26 cellular contexts compared by ENCODE assay signal in genomic region chr12:78891646-78892353, GRCh38. TPM values are rescaled to one million over a fixed set of nuclear protein-coding genes. Genes with fewer than 3 reads are reported as not detected.
"Had no signal": no experiment of that assay in that cellular context is flagged by ENCODE, and none has a peak within 500 bp of the region (broad histone marks: within the 10 kb centered on the region; RNA-seq: fewer than 3 reads in every experiment).

No MANE protein-coding gene starts in this region.

- H3K4me3 ChIP-seq: adrenal gland, ascending aorta, smooth muscle cell, testis, uterus had no signal

- H3K36me3 Mint-ChIP-seq: activated naive CD8-positive, alpha-beta T cell; mesothelial cell of epicardium; naive thymus-derived CD8-positive, alpha-beta T cell; stimulated activated memory B cell treated with anti-CD40 and anti-IgM and Interleukin-4, amounts not matched to agents 10 μg/mL and 1 μg/mL and 100 μg/mL, for 72 hours had no signal

- H3K27me3 ChIP-seq: adrenal gland, ascending aorta, testis, uterus had no signal

- H3K9me3 ChIP-seq: adrenal gland, ascending aorta, testis, uterus had no signal

- H3K27ac Mint-ChIP-seq: activated CD4-positive, alpha-beta T cell treated with anti-CD3 and anti-CD28 coated beads, Interleukin-2, amount 10 ng/mL, durations not matched to agents 7 days and 5 days; activated naive CD8-positive, alpha-beta T cell; activated T-helper 2 cell treated with anti-CD3 and anti-CD28 coated beads, Interferon-gamma antibody, Interleukin-2, Interleukin-4, amounts not matched to agents 10 μg/mL and 5 μg/mL and 100 μg/mL, durations not matched to agents 14 hours and 24 hours and 36 hours; mesothelial cell of epicardium; naive thymus-derived CD8-positive, alpha-beta T cell; stimulated activated memory B cell treated with anti-CD40 and anti-IgM and Interleukin-4, amounts not matched to agents 10 μg/mL and 1 μg/mL and 100 μg/mL, for 72 hours had no signal

- ATAC-seq: esophagus mucosa; left ventricle myocardium superior; naive thymus-derived CD8-positive, alpha-beta T cell; sciatic nerve; stimulated activated memory B cell treated with anti-CD40 and anti-IgM and Interleukin-4, amounts not matched to agents 10 μg/mL and 1 μg/mL and 100 μg/mL, for 72 hours had no signal

- H3K4me3 Mint-ChIP-seq: activated CD4-positive, alpha-beta T cell treated with anti-CD3 and anti-CD28 coated beads, Interleukin-2, amount 10 ng/mL, durations not matched to agents 7 days and 5 days; activated naive CD8-positive, alpha-beta T cell; mesothelial cell of epicardium; naive thymus-derived CD8-positive, alpha-beta T cell; stimulated activated memory B cell treated with anti-CD40 and anti-IgM and Interleukin-4, amounts not matched to agents 10 μg/mL and 1 μg/mL and 100 μg/mL, for 72 hours had no signal

- DNase-seq: activated CD4-positive, alpha-beta T cell treated with anti-CD3 and anti-CD28 coated beads, Interleukin-2, amount 10 ng/mL, durations not matched to agents 7 days and 5 days; activated CD4-positive, CD25-positive, alpha-beta regulatory T cell treated with anti-CD3 and anti-CD28 coated beads, Interleukin-2, amount 50 U/mL, for 72 hours; activated naive CD4-positive, alpha-beta T cell; activated T-cell treated with anti-CD3 and anti-CD28 coated beads, Interleukin-2, amount 50 U/mL, for 1 hour; adrenal gland; central memory CD4-positive, alpha-beta T cell; effector memory CD4-positive, alpha-beta T cell; foreskin melanocyte; head of caudate nucleus; hypothalamus; left ventricle myocardium superior; mammary epithelial cell; naive thymus-derived CD8-positive, alpha-beta T cell; stimulated activated CD4-positive, alpha-beta T cell treated with anti-CD3 and anti-CD28 coated beads, Interleukin-15, amount 100 ng/mL, for 24 hours; testis; trophoblast cell; uterus had no signal

- H3K36me3 ChIP-seq: adrenal gland, ascending aorta, uterus had no signal

- H3K27me3 Mint-ChIP-seq: activated CD4-positive, alpha-beta T cell treated with anti-CD3 and anti-CD28 coated beads, Interleukin-2, amount 10 ng/mL, durations not matched to agents 7 days and 5 days; activated naive CD8-positive, alpha-beta T cell; naive thymus-derived CD8-positive, alpha-beta T cell; stimulated activated memory B cell treated with anti-CD40 and anti-IgM and Interleukin-4, amounts not matched to agents 10 μg/mL and 1 μg/mL and 100 μg/mL, for 72 hours had no signal

- H3K4me1 ChIP-seq: adrenal gland, ascending aorta, testis, uterus had no signal

- H3K4me1 Mint-ChIP-seq: activated CD4-positive, alpha-beta T cell treated with anti-CD3 and anti-CD28 coated beads, Interleukin-2, amount 10 ng/mL, durations not matched to agents 7 days and 5 days; mesothelial cell of epicardium had no signal

- H3K9me3 Mint-ChIP-seq: activated CD4-positive, alpha-beta T cell treated with anti-CD3 and anti-CD28 coated beads, Interleukin-2, amount 10 ng/mL, durations not matched to agents 7 days and 5 days; mesothelial cell of epicardium; stimulated activated memory B cell treated with anti-CD40 and anti-IgM and Interleukin-4, amounts not matched to agents 10 μg/mL and 1 μg/mL and 100 μg/mL, for 72 hours had no signal

- FAIRE-seq: endothelial cell of umbilical vein had no signal

RNA-seq across cellular contexts. Expression of gene SYT1, which starts 27.2 kb away (rescaled TPM):
- polyA plus RNA-seq: naive thymus-derived CD8-positive, alpha-beta T cell had no signal
